Comparison of ENCODE assay signal across 22 cellular contexts in genomic region chr17:8825802-8826201, GRCh38. TPM values are rescaled to one million over a fixed set of nuclear protein-coding genes. Genes with fewer than 3 reads are reported as not detected.
"Had no signal": no experiment of that assay in that cellular context is flagged by ENCODE, and none has a peak within 500 bp of the region (broad histone marks: within the 10 kb centered on the region; RNA-seq: fewer than 3 reads in every experiment).

No MANE protein-coding gene starts in this region.

- H3K79me2 ChIP-seq: hepatocyte had no signal

- H3K4me2 ChIP-seq: hepatocyte had no signal

- H3K4me3 Mint-ChIP-seq: endodermal cell, naive B cell, nephron, type B pancreatic cell had no signal

- H3K4me1 Mint-ChIP-seq: naive B cell, nephron had no signal

- ATAC-seq: left cardiac atrium had no signal

- H3K36me3 Mint-ChIP-seq: naive B cell, type B pancreatic cell had no signal

- H3K4me1 ChIP-seq: left ventricle myocardium inferior had no signal

- H3K27ac Mint-ChIP-seq: endodermal cell, nephron, type B pancreatic cell had no signal

- FAIRE-seq: colon, endothelial cell of umbilical vein, kidney, small intestine, urothelium cell line had no signal

- H2AFZ ChIP-seq: hepatocyte had no signal

- H3K27me3 ChIP-seq: hepatocyte had no signal

- H3K4me3 ChIP-seq: hepatocyte, left ventricle myocardium inferior, lung had no signal

- DNase-seq: dermis blood vessel endothelial cell; effector CD4-positive, alpha-beta T cell; endodermal cell; erythroblast; foreskin melanocyte; kidney; left cardiac atrium; left ventricle myocardium inferior; mesenchymal stem cell; naive B cell; posterior cingulate gyrus; small intestine; stimulated activated CD4-positive, alpha-beta T cell treated with anti-CD3 and anti-CD28 coated beads, Interleukin-12 subunit alpha, Interleukin-12 subunit beta, amount 100 ng/mL, for 4 hours; stimulated activated naive CD4-positive, alpha-beta T cell treated with Interleukin-2 at 50 U/mL for 16 hours had no signal

- H3K27ac ChIP-seq: hepatocyte, left ventricle myocardium inferior had no signal

RNA-seq across cellular contexts. Expression of gene MFSD6L, which starts 26.6 kb away (rescaled TPM):
- total RNA-seq: dermis blood vessel endothelial cell, endothelial cell of umbilical vein, left cardiac atrium, left ventricle myocardium inferior, pulmonary artery endothelial cell had no signal
- polyA plus RNA-seq: endothelial cell of umbilical vein had no signal

RNA-seq across cellular contexts. Expression of gene PIK3R6, which starts 41.7 kb away (rescaled TPM):
- total RNA-seq: dermis blood vessel endothelial cell, endothelial cell of umbilical vein, pulmonary artery endothelial cell had no signal
- polyA plus RNA-seq: endothelial cell of umbilical vein had no signal
